In the genomic region with DNA sequence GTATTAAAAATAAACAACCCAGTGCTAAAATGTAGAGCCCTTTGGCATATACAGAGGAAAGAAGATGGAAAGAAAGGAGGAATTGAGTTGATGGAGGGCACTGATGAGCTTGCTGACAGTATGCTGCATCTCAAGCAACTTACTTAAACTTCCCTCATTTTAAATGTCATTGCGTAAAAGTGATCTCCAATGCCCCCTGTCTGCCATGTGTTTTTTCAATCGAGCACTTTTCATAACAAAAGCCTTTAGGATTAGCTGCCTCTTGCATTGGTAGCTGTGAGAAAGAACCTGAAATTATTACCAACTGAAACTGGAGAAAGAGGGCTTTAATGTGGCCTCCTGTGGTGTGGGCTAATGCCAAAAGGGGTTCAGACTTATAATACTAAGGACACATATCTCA, we compare ENCODE assay signal across 10 cellular contexts.
DNase-seq lines count a peak whose midpoint lies in the region; ATAC-seq and TF ChIP-seq lines count a peak whose summit lies in the region.
"Had no signal": no experiment of that assay in that cellular context is flagged by ENCODE, and none has a peak within 500 bp of the region (broad histone marks: within the 10 kb centered on the region; RNA-seq: fewer than 3 reads in every experiment).

No MANE protein-coding gene starts in this region.

- H2AFZ ChIP-seq in GM23338, result peak overlapping the region; percentile 56; the same call in 1 of the 2 replicates

- no peaks in the 10 kb centered on the region for H3K36me3 ChIP-seq in GM23338 (ENCODE audit: insufficient read depth)
- no peaks in the 10 kb centered on the region for H3K36me3 ChIP-seq in left ventricle myocardium inferior

- intact Hi-C loops in left ventricle myocardium inferior (cut with micrococcal nuclease), result no loop called here

- H3K27me3 Mint-ChIP-seq in GM23338 (ENCODE audit: insufficient read depth, low read depth, poor library complexity), result peaks cover 3% of the 10 kb centered on the region
- H3K27me3 Mint-ChIP-seq: activated CD4-positive, alpha-beta T cell treated with anti-CD3 and anti-CD28 coated beads, Interleukin-2, amount 10 ng/mL, durations not matched to agents 7 days and 5 days; stimulated activated naive CD8-positive, alpha-beta T cell treated with anti-CD3 and anti-CD28 coated beads, Interleukin-15, amount 100 ng/mL, for 72 hours had no signal

- H3K27ac ChIP-seq in GM23338 (ENCODE audit: low read depth), result no peak overlapping the region
- H3K27ac ChIP-seq in left ventricle myocardium inferior (replicated peaks), result no peak overlapping the region

- peaks cover 25% of the 10 kb centered on the region for H3K4me1 ChIP-seq in GM23338 (ENCODE audit: insufficient read depth)
- H3K4me1 ChIP-seq in left ventricle myocardium inferior, result no peaks in the 10 kb centered on the region

- POLR2A ChIA-PET in AG04449 (lab: Yijun Ruan, JAX), result no interaction called here

- H3F3A ChIP-seq in GM23338 (replicated peaks; ENCODE audit: low read depth), result no peaks in the 10 kb centered on the region

- no peak overlapping the region for H3K4me2 ChIP-seq in GM23338

- CTCF ChIA-PET in AG04449 (lab: Yijun Ruan, JAX), result interaction anchor here (0.6 to 3.6 kb wide), 32 partner anchors 8 to 639 kb away, joined by 3 to 24 read pairs (median 3); partner anchors contain the start of gene HTR2A

- H3K27me3 ChIP-seq in GM23338 (ENCODE audit: insufficient read depth) (no peaks in the 10 kb centered on the region), left ventricle myocardium inferior (ENCODE audit: low read depth) (no peaks in the 10 kb centered on the region)

- peaks cover 22% of the 10 kb centered on the region for H3K4me1 Mint-ChIP-seq in GM23338
- H3K4me1 Mint-ChIP-seq: activated CD4-positive, alpha-beta T cell treated with anti-CD3 and anti-CD28 coated beads, Interleukin-2, amount 10 ng/mL, durations not matched to agents 7 days and 5 days; stimulated activated naive CD8-positive, alpha-beta T cell treated with anti-CD3 and anti-CD28 coated beads, Interleukin-15, amount 100 ng/mL, for 72 hours had no signal

- H3K4me3 Mint-ChIP-seq in GM23338, result no peak overlapping the region
- H3K4me3 Mint-ChIP-seq: activated CD4-positive, alpha-beta T cell treated with anti-CD3 and anti-CD28 coated beads, Interleukin-2, amount 10 ng/mL, durations not matched to agents 7 days and 5 days; stimulated activated naive CD8-positive, alpha-beta T cell treated with anti-CD3 and anti-CD28 coated beads, Interleukin-15, amount 100 ng/mL, for 72 hours had no signal

- peaks cover 3% of the 10 kb centered on the region; the same call in 1 of the 3 replicates for H3K9me3 Mint-ChIP-seq in GM23338
- H3K9me3 Mint-ChIP-seq: activated CD4-positive, alpha-beta T cell treated with anti-CD3 and anti-CD28 coated beads, Interleukin-2, amount 10 ng/mL, durations not matched to agents 7 days and 5 days had no signal

- DNase-seq in AG04449 (ENCODE audit: low read depth, low spot score), result no peak
- peak; percentile 59 for DNase-seq in GM23338 (ENCODE audit: low spot score)
- peak; percentile 24 for DNase-seq in RKO (ENCODE audit: low spot score)
- DNase-seq in foreskin fibroblast, result peak in 1 of 2 donors; percentile 67
- DNase-seq in left ventricle myocardium inferior, result no peak
- DNase-seq: activated CD4-positive, alpha-beta T cell treated with anti-CD3 and anti-CD28 coated beads, Interleukin-2, amount 10 ng/mL, durations not matched to agents 7 days and 5 days; stimulated activated naive CD8-positive, alpha-beta T cell treated with anti-CD3 and anti-CD28 coated beads, Interleukin-15, amount 100 ng/mL, for 72 hours had no signal

- H3K27ac Mint-ChIP-seq in GM23338, result no peak overlapping the region
- H3K27ac Mint-ChIP-seq: activated CD4-positive, alpha-beta T cell treated with anti-CD3 and anti-CD28 coated beads, Interleukin-2, amount 10 ng/mL, durations not matched to agents 7 days and 5 days; stimulated activated naive CD8-positive, alpha-beta T cell treated with anti-CD3 and anti-CD28 coated beads, Interleukin-15, amount 100 ng/mL, for 72 hours had no signal

- no peaks in the 10 kb centered on the region for H3K9me2 ChIP-seq in GM23338 (ENCODE audit: insufficient read depth)

- TF ChIP-seq CTCF in AG04449 (IDR thresholded peaks at IDR 0.05; ENCODE audit: insufficient read depth, low read length, missing control alignments) (peak; percentile 22), GM23338 (conservative IDR thresholded peaks at IDR 0.05; ENCODE audit: low read depth in 2 of 2) (peak; percentile 49 to 54), foreskin fibroblast (IDR thresholded peaks at IDR 0.05; ENCODE audit: low read depth, low read length) (peak; percentile 34), left ventricle myocardium inferior (IDR thresholded peaks at IDR 0.05; ENCODE audit: borderline replicate concordance) (no peak)

- H3K4me3 ChIP-seq in AG04449 (ENCODE audit: low read depth, low read length) (no peak overlapping the region), GM23338 (no peak overlapping the region), foreskin fibroblast (ENCODE audit: low read depth in 1 of 2, low read length in 2 of 2) (no peak overlapping the region), left ventricle myocardium inferior (no peak overlapping the region)

- no peaks in the 10 kb centered on the region for H3K36me3 Mint-ChIP-seq in GM23338 (ENCODE audit: low read depth)

- no peaks in the 10 kb centered on the region for H3K79me2 ChIP-seq in GM23338 (replicated peaks; ENCODE audit: insufficient read depth)

- no peaks in the 10 kb centered on the region for H4K20me1 ChIP-seq in GM23338 (replicated peaks; ENCODE audit: insufficient read depth)

- no peaks in the 10 kb centered on the region for H3K9me3 ChIP-seq in left ventricle myocardium inferior (replicated peaks)

- ATAC-seq in GM23338, result no peak
- no peak for ATAC-seq in GM18502 (IDR thresholded peaks at IDR 0.05; ENCODE audit: poor library complexity, unreplicated experiment)
- ATAC-seq in GM19023 (IDR thresholded peaks at IDR 0.05; ENCODE audit: unreplicated experiment), result no peak
- ATAC-seq in GM18517 (IDR thresholded peaks at IDR 0.05; ENCODE audit: unreplicated experiment), result no peak
- ATAC-seq: stimulated activated naive CD8-positive, alpha-beta T cell treated with anti-CD3 and anti-CD28 coated beads, Interleukin-15, amount 100 ng/mL, for 72 hours had no signal

TF ChIP-seq in GM23338, 12 proteins besides CTCF, POLR2A, EP300 and RAD21:
- TF ChIP-seq STAT1 (IDR thresholded peaks at IDR 0.05; ENCODE audit: unreplicated experiment), result no peak
- no peak for TF ChIP-seq POLR2AphosphoS5 (IDR thresholded peaks at IDR 0.05; ENCODE audit: low read depth)
- TF ChIP-seq EZH2 (IDR thresholded peaks at IDR 0.05; ENCODE audit: low read depth, unreplicated experiment), result no peak
- no peak for TF ChIP-seq CREB1 (CRISPR knock-in tag; IDR thresholded peaks at IDR 0.05; ENCODE audit: low read depth)
- no peak for TF ChIP-seq ZNF114 (CRISPR knock-in tag; IDR thresholded peaks at IDR 0.05)
TF ChIP-seq in GM23338: peak in this region for 0.

Comparison
In these comparisons a context has a peak if more than half of its experiments do, and no peak if none do; other contexts are left out.
1. DNase-seq: peak in GM23338 (single experiment) and RKO (single experiment); none in AG04449 (single experiment) and left ventricle myocardium inferior (single experiment).